In genomic region chr7:28785002-28785995, GRCh38 we compare ENCODE assay signal across 29 cellular contexts.
DNase-seq lines count a peak whose midpoint lies in the region; ATAC-seq and TF ChIP-seq lines count a peak whose summit lies in the region.
"Had no signal": no experiment of that assay in that cellular context is flagged by ENCODE, and none has a peak within 500 bp of the region (broad histone marks: within the 10 kb centered on the region; RNA-seq: fewer than 3 reads in every experiment).

No MANE protein-coding gene starts in this region.

- no peak overlapping the region for H3K4me3 Mint-ChIP-seq in GM23338
- H3K4me3 Mint-ChIP-seq: activated B cell treated with CpG ODN at 0.5 μM for 24 hours; activated CD4-positive, alpha-beta T cell treated with anti-CD3 and anti-CD28 coated beads, Interleukin-2, amount 10 ng/mL, durations not matched to agents 7 days and 5 days; CD4-positive, CD25-positive, alpha-beta regulatory T cell; stimulated activated memory B cell treated with anti-CD40 and anti-IgM and Interleukin-4, amounts not matched to agents 10 μg/mL and 1 μg/mL and 100 μg/mL, for 72 hours; T-helper 1 cell treated with Interleukin-12 subunit alpha and Interleukin-12 subunit beta and Interleukin-4 antibody, amounts not matched to agents 30 μg/mL and 1 μg/mL, for 36 hours had no signal

- no peak for DNase-seq in left lobe of liver (ENCODE audit: low spot score)
- no peak for DNase-seq in NCI-H128 (lab: John Stamatoyannopoulos, UW; ENCODE audit: unreplicated experiment)
- DNase-seq in GM23338 (ENCODE audit: low spot score) = no peak
- DNase-seq in HuH-7.5 (ENCODE audit: low spot score) = no peak
- no peak for DNase-seq in sigmoid colon
- DNase-seq: activated B cell treated with CpG ODN at 0.5 μM for 24 hours; activated CD4-positive, alpha-beta T cell treated with anti-CD3 and anti-CD28 coated beads, Interleukin-2, amount 10 ng/mL, durations not matched to agents 7 days and 5 days; activated effector memory CD4-positive, alpha-beta T cell treated with anti-CD3 and anti-CD28 coated beads, Interleukin-2, amount 50 U/mL, for 16 hours; activated T-cell treated with anti-CD3 and anti-CD28 coated beads, Interleukin-2, amount 50 U/mL, for 1 hour; Calu3; caudate nucleus; CD4-positive, CD25-positive, alpha-beta regulatory T cell; cortex of kidney; GF-D8; heart right ventricle; kidney glomerular epithelial cell; NCI-H1930; NCI-H526; PC-9; upper lobe of left lung had no signal

- H3K27ac Mint-ChIP-seq in GM23338 = no peak overlapping the region
- H3K27ac Mint-ChIP-seq: activated B cell treated with CpG ODN at 0.5 μM for 24 hours; activated CD4-positive, alpha-beta T cell treated with anti-CD3 and anti-CD28 coated beads, Interleukin-2, amount 10 ng/mL, durations not matched to agents 7 days and 5 days; CD4-positive, CD25-positive, alpha-beta regulatory T cell; stimulated activated memory B cell treated with anti-CD40 and anti-IgM and Interleukin-4, amounts not matched to agents 10 μg/mL and 1 μg/mL and 100 μg/mL, for 72 hours; T-helper 1 cell treated with Interleukin-12 subunit alpha and Interleukin-12 subunit beta and Interleukin-4 antibody, amounts not matched to agents 30 μg/mL and 1 μg/mL, for 36 hours had no signal

- no peaks in the 10 kb centered on the region for H4K20me1 ChIP-seq in BLaER1
- no peaks in the 10 kb centered on the region; the same call in 1 of the 2 replicates for H4K20me1 ChIP-seq in GM23338 (replicated peaks; ENCODE audit: insufficient read depth)

- H3K9me3 Mint-ChIP-seq in GM23338 = no peaks in the 10 kb centered on the region
- H3K9me3 Mint-ChIP-seq: activated B cell treated with CpG ODN at 0.5 μM for 24 hours; activated CD4-positive, alpha-beta T cell treated with anti-CD3 and anti-CD28 coated beads, Interleukin-2, amount 10 ng/mL, durations not matched to agents 7 days and 5 days; CD4-positive, CD25-positive, alpha-beta regulatory T cell; stimulated activated memory B cell treated with anti-CD40 and anti-IgM and Interleukin-4, amounts not matched to agents 10 μg/mL and 1 μg/mL and 100 μg/mL, for 72 hours; T-helper 1 cell treated with Interleukin-12 subunit alpha and Interleukin-12 subunit beta and Interleukin-4 antibody, amounts not matched to agents 30 μg/mL and 1 μg/mL, for 36 hours had no signal

- H3K4me2 ChIP-seq in BLaER1 = peak overlapping the region; percentile 55
- H3K4me2 ChIP-seq in GM23338 = no peak overlapping the region
- H3K4me2 ChIP-seq: PC-9, SK-N-SH had no signal

- H3K27ac ChIP-seq in BLaER1 = no peak overlapping the region
- H3K27ac ChIP-seq in cingulate gyrus (ENCODE audit: low read depth, low read length) = peak overlapping the region; percentile 50
- H3K27ac ChIP-seq in rectal smooth muscle tissue (ENCODE audit: low read depth, low read length) = peak overlapping the region; percentile 33
- no peak overlapping the region for H3K27ac ChIP-seq in GM23338 (ENCODE audit: low read depth)
- peak overlapping the region in 1 of 4 donors; percentile 26 for H3K27ac ChIP-seq in sigmoid colon
- H3K27ac ChIP-seq: ascending aorta, heart right ventricle, PC-9, upper lobe of left lung had no signal

- no peak overlapping the region for H3K4me3 ChIP-seq in BLaER1
- no peak overlapping the region for H3K4me3 ChIP-seq in rectal smooth muscle tissue (ENCODE audit: low read length)
- H3K4me3 ChIP-seq in GM23338 = no peak overlapping the region
- H3K4me3 ChIP-seq in sigmoid colon = no peak overlapping the region
- H3K4me3 ChIP-seq: ascending aorta, heart right ventricle, K562, PC-9, upper lobe of left lung had no signal

- H2AFZ ChIP-seq in GM23338 = no peak overlapping the region
- H2AFZ ChIP-seq: PC-9 had no signal

- H3K27me3 ChIP-seq in BLaER1 (no peaks in the 10 kb centered on the region), rectal smooth muscle tissue (ENCODE audit: control insufficient read depth, insufficient read depth, low read length) (no peaks in the 10 kb centered on the region), GM23338 (ENCODE audit: insufficient read depth) (no peaks in the 10 kb centered on the region), sigmoid colon (no peaks in the 10 kb centered on the region)
- H3K27me3 ChIP-seq: ascending aorta, heart right ventricle, upper lobe of left lung had no signal

- H3K36me3 ChIP-seq in BLaER1 (no peaks in the 10 kb centered on the region), rectal smooth muscle tissue (ENCODE audit: control insufficient read depth, insufficient read depth, low read length) (no peaks in the 10 kb centered on the region), GM23338 (ENCODE audit: insufficient read depth) (no peaks in the 10 kb centered on the region), sigmoid colon (no peaks in the 10 kb centered on the region)
- H3K36me3 ChIP-seq: ascending aorta, heart right ventricle, upper lobe of left lung had no signal

- intact Hi-C loops in sigmoid colon (cut with DNase I) = no loop called here

- H3K4me1 Mint-ChIP-seq in GM23338 = no peaks in the 10 kb centered on the region; the same call in 2 of the 3 replicates
- H3K4me1 Mint-ChIP-seq: activated CD4-positive, alpha-beta T cell treated with anti-CD3 and anti-CD28 coated beads, Interleukin-2, amount 10 ng/mL, durations not matched to agents 7 days and 5 days; CD4-positive, CD25-positive, alpha-beta regulatory T cell had no signal

- H3K79me2 ChIP-seq in GM23338 (replicated peaks; ENCODE audit: insufficient read depth) = no peaks in the 10 kb centered on the region

- H3K9me3 ChIP-seq in BLaER1 = no peaks in the 10 kb centered on the region
- H3K9me3 ChIP-seq in sigmoid colon = no peaks in the 10 kb centered on the region
- H3K9me3 ChIP-seq: ascending aorta, heart right ventricle, SK-N-SH, upper lobe of left lung had no signal

- 88 to 90% methylated on average over 15 of the region's 15 CpGs for WGBS in sigmoid colon, 2 donors

- peaks cover 59% of the 10 kb centered on the region for H3K4me1 ChIP-seq in BLaER1
- H3K4me1 ChIP-seq in rectal smooth muscle tissue (ENCODE audit: control insufficient read depth, insufficient read depth, low read length) = peaks cover 10% of the 10 kb centered on the region
- no peaks in the 10 kb centered on the region for H3K4me1 ChIP-seq in GM23338 (ENCODE audit: insufficient read depth)
- H3K4me1 ChIP-seq in sigmoid colon = peaks cover 0 to 21% (median 12%) of the 10 kb centered on the region in 4 donors
- H3K4me1 ChIP-seq: ascending aorta had no signal

- peak; percentile 34 for ATAC-seq in left lobe of liver
- no peak for ATAC-seq in GM23338
- ATAC-seq: esophagus mucosa; K562; stimulated activated memory B cell treated with anti-CD40 and anti-IgM and Interleukin-4, amounts not matched to agents 10 μg/mL and 1 μg/mL and 100 μg/mL, for 72 hours had no signal

- TF ChIP-seq CTCF in GM23338 (conservative IDR thresholded peaks at IDR 0.05; ENCODE audit: low read depth in 2 of 2) (no peak), sigmoid colon (IDR thresholded peaks at IDR 0.05) (no peak)

- H3K27me3 Mint-ChIP-seq in GM23338 (ENCODE audit: insufficient read depth, low read depth, poor library complexity) = peaks cover 2% of the 10 kb centered on the region
- H3K27me3 Mint-ChIP-seq: activated B cell treated with CpG ODN at 0.5 μM for 24 hours; activated CD4-positive, alpha-beta T cell treated with anti-CD3 and anti-CD28 coated beads, Interleukin-2, amount 10 ng/mL, durations not matched to agents 7 days and 5 days; CD4-positive, CD25-positive, alpha-beta regulatory T cell; stimulated activated memory B cell treated with anti-CD40 and anti-IgM and Interleukin-4, amounts not matched to agents 10 μg/mL and 1 μg/mL and 100 μg/mL, for 72 hours had no signal

- H3K9ac ChIP-seq in BLaER1 (no peak overlapping the region), rectal smooth muscle tissue (ENCODE audit: low read length) (no peak overlapping the region)
- H3K9ac ChIP-seq: SK-N-SH had no signal

- TF ChIP-seq POLR2A in sigmoid colon (IDR thresholded peaks at IDR 0.05) = no peak

- no peaks in the 10 kb centered on the region for H3K36me3 Mint-ChIP-seq in GM23338 (ENCODE audit: low read depth)
- H3K36me3 Mint-ChIP-seq: CD4-positive, CD25-positive, alpha-beta regulatory T cell; stimulated activated memory B cell treated with anti-CD40 and anti-IgM and Interleukin-4, amounts not matched to agents 10 μg/mL and 1 μg/mL and 100 μg/mL, for 72 hours had no signal

- no peak for TF ChIP-seq EP300 in sigmoid colon (IDR thresholded peaks at IDR 0.05)

- H3F3A ChIP-seq in GM23338 (replicated peaks; ENCODE audit: low read depth) = no peaks in the 10 kb centered on the region

- H3K9me2 ChIP-seq in GM23338 (ENCODE audit: insufficient read depth) = no peaks in the 10 kb centered on the region
- H3K9me2 ChIP-seq: SK-N-SH had no signal

TF ChIP-seq in GM23338, 12 proteins besides CTCF, POLR2A, EP300 and RAD21:
- TF ChIP-seq STAT1 (IDR thresholded peaks at IDR 0.05; ENCODE audit: unreplicated experiment) = no peak
- TF ChIP-seq ZNF114 (CRISPR knock-in tag; IDR thresholded peaks at IDR 0.05) = no peak
- no peak for TF ChIP-seq POLR2AphosphoS5 (IDR thresholded peaks at IDR 0.05; ENCODE audit: low read depth)

Comparison
In these comparisons a context has a peak if more than half of its experiments do, and no peak if none do; other contexts are left out.
1. H3K27ac ChIP-seq: peak in cingulate gyrus (single experiment) and rectal smooth muscle tissue (single experiment); none in BLaER1 (single experiment) and GM23338 (single experiment).